In the genomic region with DNA sequence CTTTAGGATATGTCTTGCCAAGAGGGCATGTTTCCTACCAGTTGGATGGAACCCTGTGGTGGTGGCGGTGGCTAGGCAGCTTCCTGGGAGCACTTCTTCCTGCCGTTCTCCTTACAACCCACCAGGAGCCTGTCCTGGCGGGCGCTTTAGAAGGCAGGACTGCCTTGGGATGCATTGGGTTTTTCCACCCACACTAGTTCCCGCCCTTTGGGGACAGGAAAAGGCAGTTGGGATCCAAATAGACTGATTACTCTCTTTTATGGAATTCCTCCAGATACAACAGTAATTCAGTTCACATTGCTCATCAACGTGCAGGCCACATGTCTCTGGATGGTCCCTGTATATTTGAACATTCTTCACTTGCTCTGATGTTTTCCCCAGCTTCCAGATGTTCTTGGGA, we compare ENCODE assay signal across 22 cellular contexts.
DNase-seq lines count a peak whose midpoint lies in the region; ATAC-seq and TF ChIP-seq lines count a peak whose summit lies in the region.
"Had no signal": no experiment of that assay in that cellular context is flagged by ENCODE, and none has a peak within 500 bp of the region (broad histone marks: within the 10 kb centered on the region; RNA-seq: fewer than 3 reads in every experiment).

No MANE protein-coding gene starts in this region.

- peaks cover 10% of the 10 kb centered on the region; the same call in 2 of the 3 replicates for H3K9me3 Mint-ChIP-seq in GM23338
- no peaks in the 10 kb centered on the region for H3K9me3 Mint-ChIP-seq in immature natural killer cell
- H3K9me3 Mint-ChIP-seq: nephron progenitor cell; stimulated activated memory B cell treated with anti-CD40 and anti-IgM and Interleukin-4, amounts not matched to agents 10 μg/mL and 1 μg/mL and 100 μg/mL, for 72 hours had no signal

- no peak overlapping the region for H2AFZ ChIP-seq in GM23338

- H3K4me1 Mint-ChIP-seq in GM23338 = peaks cover 9% of the 10 kb centered on the region; the same call in 2 of the 3 replicates
- no peaks in the 10 kb centered on the region for H3K4me1 Mint-ChIP-seq in immature natural killer cell
- H3K4me1 Mint-ChIP-seq: nephron progenitor cell; stimulated activated memory B cell treated with anti-CD40 and anti-IgM and Interleukin-4, amounts not matched to agents 10 μg/mL and 1 μg/mL and 100 μg/mL, for 72 hours had no signal

- H4K20me1 ChIP-seq in GM23338 (replicated peaks; ENCODE audit: insufficient read depth) = no peaks in the 10 kb centered on the region

- TF ChIP-seq CTCF in GM23338 (conservative IDR thresholded peaks at IDR 0.05; ENCODE audit: low read depth in 2 of 2) = no peak
- no peak for TF ChIP-seq CTCF in choroid plexus epithelial cell (conservative IDR thresholded peaks at IDR 0.05; ENCODE audit: low read depth, low read length)

- H3K9me2 ChIP-seq in GM23338 (ENCODE audit: insufficient read depth) = no peaks in the 10 kb centered on the region

- H3K36me3 Mint-ChIP-seq in GM23338 (ENCODE audit: low read depth) (no peaks in the 10 kb centered on the region; the same call in 2 of the 3 replicates), immature natural killer cell (no peaks in the 10 kb centered on the region)
- H3K36me3 Mint-ChIP-seq: stimulated activated memory B cell treated with anti-CD40 and anti-IgM and Interleukin-4, amounts not matched to agents 10 μg/mL and 1 μg/mL and 100 μg/mL, for 72 hours had no signal

- H3K27ac ChIP-seq in GM23338 (ENCODE audit: low read depth) = no peak overlapping the region
- H3K27ac ChIP-seq: A549, right lobe of liver, VCaP had no signal

- DNase-seq in A172 (ENCODE audit: low spot score) (peak; percentile 4), GM23338 (ENCODE audit: low spot score) (peak; percentile 26), choroid plexus epithelial cell (ENCODE audit: low read depth) (peak; percentile 54), iPS-NIHi7 (ENCODE audit: extremely low spot score) (peak; percentile 13), immature natural killer cell (no peak), nucleus accumbens (lab: John Stamatoyannopoulos, UW) (no peak)
- DNase-seq in activated effector memory CD4-positive, alpha-beta T cell treated with Interleukin-2 at 50 U/mL for 16 hours = no peak
- DNase-seq: activated naive CD4-positive, alpha-beta T cell treated with Interleukin-2 at 50 U/mL for 16 hours; Calu3; central memory CD4-positive, alpha-beta T cell; hypothalamus; KBM-7; NCI-H1694 treated with DMSO at 0.1 percent for 48 hours; NCI-H510A treated with DMSO at 0.1 percent for 48 hours; nephron progenitor cell; PC-3; right lobe of liver had no signal

- H3F3A ChIP-seq in GM23338 (replicated peaks; ENCODE audit: low read depth) = no peaks in the 10 kb centered on the region

- no peak overlapping the region for H3K27ac Mint-ChIP-seq in GM23338
- H3K27ac Mint-ChIP-seq in immature natural killer cell = no peak overlapping the region
- H3K27ac Mint-ChIP-seq: nephron progenitor cell; stimulated activated memory B cell treated with anti-CD40 and anti-IgM and Interleukin-4, amounts not matched to agents 10 μg/mL and 1 μg/mL and 100 μg/mL, for 72 hours had no signal

- H3K27me3 Mint-ChIP-seq in GM23338 (ENCODE audit: insufficient read depth, low read depth, poor library complexity) (peaks cover 2% of the 10 kb centered on the region), immature natural killer cell (ENCODE audit: low read depth in 3 of 3) (peaks cover 3 to 14% (median 4%) of the 10 kb centered on the region in 3 donors)
- H3K27me3 Mint-ChIP-seq: stimulated activated memory B cell treated with anti-CD40 and anti-IgM and Interleukin-4, amounts not matched to agents 10 μg/mL and 1 μg/mL and 100 μg/mL, for 72 hours had no signal

- H3K4me3 ChIP-seq in GM23338 = no peak overlapping the region
- no peak overlapping the region for H3K4me3 ChIP-seq in choroid plexus epithelial cell (ENCODE audit: low read depth, low read length)
- H3K4me3 ChIP-seq: A549, lung, right lobe of liver had no signal

- H3K36me3 ChIP-seq in GM23338 (ENCODE audit: insufficient read depth) = no peaks in the 10 kb centered on the region
- H3K36me3 ChIP-seq: right lobe of liver had no signal

- no peak overlapping the region for H3K4me2 ChIP-seq in GM23338
- H3K4me2 ChIP-seq: A549 had no signal

- H3K4me3 Mint-ChIP-seq in GM23338 (no peak overlapping the region), immature natural killer cell (no peak overlapping the region)
- H3K4me3 Mint-ChIP-seq: nephron progenitor cell; stimulated activated memory B cell treated with anti-CD40 and anti-IgM and Interleukin-4, amounts not matched to agents 10 μg/mL and 1 μg/mL and 100 μg/mL, for 72 hours had no signal

- peak; percentile 71 for ATAC-seq in GM23338
- no peak for ATAC-seq in HG02870 (IDR thresholded peaks at IDR 0.05; ENCODE audit: unreplicated experiment)
- ATAC-seq: A549; PC-3; right lobe of liver; stimulated activated memory B cell treated with anti-CD40 and anti-IgM and Interleukin-4, amounts not matched to agents 10 μg/mL and 1 μg/mL and 100 μg/mL, for 72 hours had no signal

- no peaks in the 10 kb centered on the region for H3K79me2 ChIP-seq in GM23338 (replicated peaks; ENCODE audit: insufficient read depth)

- peaks cover 11% of the 10 kb centered on the region for H3K27me3 ChIP-seq in GM23338 (ENCODE audit: insufficient read depth)
- H3K27me3 ChIP-seq: right lobe of liver had no signal

- H3K4me1 ChIP-seq in GM23338 (ENCODE audit: insufficient read depth) = no peaks in the 10 kb centered on the region
- H3K4me1 ChIP-seq: A549, right lobe of liver had no signal

TF ChIP-seq in GM23338, 12 proteins besides CTCF, POLR2A, EP300 and RAD21 (continues in another document):
- no peak for TF ChIP-seq ZNF114 (CRISPR knock-in tag; IDR thresholded peaks at IDR 0.05)
- no peak for TF ChIP-seq EZH2 (IDR thresholded peaks at IDR 0.05; ENCODE audit: low read depth, unreplicated experiment)
- no peak for TF ChIP-seq JUNB (IDR thresholded peaks at IDR 0.05; ENCODE audit: unreplicated experiment)
- no peak for TF ChIP-seq EZH2phosphoT487 (IDR thresholded peaks at IDR 0.05; ENCODE audit: unreplicated experiment)
- TF ChIP-seq, protein P1, sequence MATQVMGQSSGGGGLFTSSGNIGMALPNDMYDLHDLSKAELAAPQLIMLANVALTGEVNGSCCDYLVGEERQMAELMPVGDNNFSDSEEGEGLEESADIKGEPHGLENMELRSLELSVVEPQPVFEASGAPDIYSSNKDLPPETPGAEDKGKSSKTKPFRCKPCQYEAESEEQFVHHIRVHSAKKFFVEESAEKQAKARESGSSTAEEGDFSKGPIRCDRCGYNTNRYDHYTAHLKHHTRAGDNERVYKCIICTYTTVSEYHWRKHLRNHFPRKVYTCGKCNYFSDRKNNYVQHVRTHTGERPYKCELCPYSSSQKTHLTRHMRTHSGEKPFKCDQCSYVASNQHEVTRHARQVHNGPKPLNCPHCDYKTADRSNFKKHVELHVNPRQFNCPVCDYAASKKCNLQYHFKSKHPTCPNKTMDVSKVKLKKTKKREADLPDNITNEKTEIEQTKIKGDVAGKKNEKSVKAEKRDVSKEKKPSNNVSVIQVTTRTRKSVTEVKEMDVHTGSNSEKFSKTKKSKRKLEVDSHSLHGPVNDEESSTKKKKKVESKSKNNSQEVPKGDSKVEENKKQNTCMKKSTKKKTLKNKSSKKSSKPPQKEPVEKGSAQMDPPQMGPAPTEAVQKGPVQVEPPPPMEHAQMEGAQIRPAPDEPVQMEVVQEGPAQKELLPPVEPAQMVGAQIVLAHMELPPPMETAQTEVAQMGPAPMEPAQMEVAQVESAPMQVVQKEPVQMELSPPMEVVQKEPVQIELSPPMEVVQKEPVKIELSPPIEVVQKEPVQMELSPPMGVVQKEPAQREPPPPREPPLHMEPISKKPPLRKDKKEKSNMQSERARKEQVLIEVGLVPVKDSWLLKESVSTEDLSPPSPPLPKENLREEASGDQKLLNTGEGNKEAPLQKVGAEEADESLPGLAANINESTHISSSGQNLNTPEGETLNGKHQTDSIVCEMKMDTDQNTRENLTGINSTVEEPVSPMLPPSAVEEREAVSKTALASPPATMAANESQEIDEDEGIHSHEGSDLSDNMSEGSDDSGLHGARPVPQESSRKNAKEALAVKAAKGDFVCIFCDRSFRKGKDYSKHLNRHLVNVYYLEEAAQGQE (IDR thresholded peaks at IDR 0.05; ENCODE audit: unreplicated experiment) = no peak
- TF ChIP-seq ZNF331 (CRISPR knock-in tag; IDR thresholded peaks at IDR 0.05; ENCODE audit: low read depth) = no peak
- no peak for TF ChIP-seq STAT1 (IDR thresholded peaks at IDR 0.05; ENCODE audit: unreplicated experiment)

Comparison
In these comparisons a context has a peak if more than half of its experiments do, and no peak if none do; other contexts are left out.
1. DNase-seq: peak in A172 (single experiment), GM23338 (single experiment), choroid plexus epithelial cell (single experiment) and iPS-NIHi7 (single experiment); none in immature natural killer cell (0 of 3), activated effector memory CD4-positive, alpha-beta T cell treated with Interleukin-2 at 50 U/mL for 16 hours (single experiment) and nucleus accumbens (0 of 56).